In the genomic region with DNA sequence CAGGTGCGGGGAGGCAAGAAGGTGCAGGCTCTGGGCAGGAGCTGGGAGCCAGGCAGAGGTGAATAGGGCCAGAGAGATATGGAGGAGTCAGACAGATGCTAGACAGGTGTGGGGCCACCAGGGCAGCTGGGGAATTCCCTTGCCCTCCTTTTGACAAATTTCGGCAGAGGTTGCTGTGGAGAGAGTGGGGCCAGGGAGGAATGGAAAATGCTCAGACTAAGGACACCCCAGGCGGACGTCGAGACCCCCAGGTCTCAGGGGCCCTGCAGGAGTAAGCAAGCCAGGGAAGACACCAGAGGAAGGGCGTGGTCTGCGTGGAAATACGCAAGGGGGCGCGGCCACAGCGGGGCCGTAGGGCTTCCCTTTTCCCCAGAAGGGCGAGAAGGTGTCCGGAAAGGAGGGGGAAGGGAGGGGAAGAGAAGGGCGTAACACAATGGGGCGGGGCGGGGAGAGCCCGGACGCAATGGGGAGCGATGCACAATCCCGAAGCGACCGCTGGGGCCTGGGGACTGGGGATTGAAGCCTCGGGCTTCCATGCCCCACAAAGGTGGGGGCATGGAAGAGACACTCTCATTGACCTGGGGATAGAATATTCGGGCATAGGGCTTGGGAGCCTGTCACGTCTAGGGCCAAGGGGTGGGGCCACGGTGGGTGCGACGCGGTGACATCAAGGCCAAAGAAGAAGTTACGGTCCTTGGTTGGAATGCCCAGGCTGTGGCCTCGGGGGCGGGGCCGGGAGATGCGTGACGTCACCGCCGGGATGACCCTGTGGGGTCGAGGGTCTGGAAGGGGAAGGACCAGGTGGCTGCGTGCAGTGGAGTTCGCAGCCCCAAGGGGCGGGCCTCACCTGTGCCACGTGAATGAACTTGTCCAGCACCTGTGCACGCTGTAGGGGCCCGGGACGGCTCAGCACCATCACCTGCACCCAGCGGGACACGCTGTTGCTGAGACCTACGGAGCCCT, we compare ENCODE assay signal across 8 cellular contexts. TPM values are rescaled to one million over a fixed set of nuclear protein-coding genes. Genes with fewer than 3 reads are reported as not detected.
DNase-seq lines count a peak whose midpoint lies in the region; TF ChIP-seq lines count a peak whose summit lies in the region.

No MANE protein-coding gene starts in this region.

- H3K9me3 Mint-ChIP-seq in CD8-positive, alpha-beta memory T cell, result no peaks in the 10 kb centered on the region

- TF ChIP-seq CTCF in colonic mucosa (IDR thresholded peaks at IDR 0.05), result no peak

- H3K9me3 ChIP-seq in CD8-positive, alpha-beta memory T cell (ENCODE audit: low read length), result no peaks in the 10 kb centered on the region
- H3K9me3 ChIP-seq in colonic mucosa, result no peaks in the 10 kb centered on the region
- no peaks in the 10 kb centered on the region for H3K9me3 ChIP-seq in mesodermal cell (ENCODE audit: control insufficient read depth, low read length)

- peaks cover 13% of the 10 kb centered on the region for H3K4me1 ChIP-seq in CD8-positive, alpha-beta memory T cell (ENCODE audit: insufficient read depth, low read length)
- no peaks in the 10 kb centered on the region for H3K4me1 ChIP-seq in colonic mucosa
- peaks cover 5% of the 10 kb centered on the region for H3K4me1 ChIP-seq in mesodermal cell (ENCODE audit: control insufficient read depth, insufficient read depth, low read length, poor library complexity, severe bottlenecking)

- CTCF ChIA-PET in CD8-positive, alpha-beta memory T cell (lab: Charles Lee), result interaction anchor here (1.6 to 2.2 kb wide), 2 partner anchors 15 kb away, joined by 7 to 9 read pairs; a partner anchor contains a TSS

- H3K36me3 ChIP-seq in CD8-positive, alpha-beta memory T cell (ENCODE audit: insufficient read depth, low read length), result no peaks in the 10 kb centered on the region
- H3K36me3 ChIP-seq in colonic mucosa (no peaks in the 10 kb centered on the region), mesodermal cell (ENCODE audit: control insufficient read depth, insufficient read depth, low read length) (no peaks in the 10 kb centered on the region)

- peaks cover 0 to 2% of the 10 kb centered on the region in 2 donors for H3K27me3 Mint-ChIP-seq in CD8-positive, alpha-beta memory T cell

- POLR2A ChIA-PET in CD8-positive, alpha-beta memory T cell (lab: Charles Lee), result no interaction called here

- H3K36me3 Mint-ChIP-seq in CD8-positive, alpha-beta memory T cell, result no peaks in the 10 kb centered on the region

- peak overlapping the region; percentile 69 to 91 (median 82) for H3K4me3 Mint-ChIP-seq in CD8-positive, alpha-beta memory T cell

- peaks cover 17 to 24% (median 18%) of the 10 kb centered on the region in 3 donors for H3K4me1 Mint-ChIP-seq in CD8-positive, alpha-beta memory T cell

- H3K27me3 ChIP-seq in CD8-positive, alpha-beta memory T cell (ENCODE audit: insufficient read depth, low read length, poor library complexity, severe bottlenecking), result no peaks in the 10 kb centered on the region
- H3K27me3 ChIP-seq in colonic mucosa, result no peaks in the 10 kb centered on the region

- peak overlapping the region; percentile 25 to 99 (median 90) for H3K27ac Mint-ChIP-seq in CD8-positive, alpha-beta memory T cell

- DNase-seq in CD8-positive, alpha-beta memory T cell, result peak; percentile 23 to 58 (median 33)
- DNase-seq in Jurkat, Clone E6-1 (ENCODE audit: low read depth, low spot score), result peak; percentile 44
- DNase-seq in UCSD-AML1 (lab: John Stamatoyannopoulos, UW; ENCODE audit: unreplicated experiment) (peak; percentile 76), colonic mucosa (peak; percentile 70), KG1 (lab: John Stamatoyannopoulos, UW) (no peak), D341Med (ENCODE audit: low spot score) (no peak)
- peak in 4 of 6 experiments; percentile 14 to 30 (median 16) for DNase-seq in stimulated activated naive CD4-positive, alpha-beta T cell (lab: John Stamatoyannopoulos, UW)

- peak overlapping the region; percentile 26 to 30 for H3K9ac ChIP-seq in colonic mucosa (ENCODE audit: low read depth in 2 of 2, low read length in 2 of 2)

- H3K4me3 ChIP-seq in CD8-positive, alpha-beta memory T cell (ENCODE audit: low read length), result peak overlapping the region; percentile 43
- H3K4me3 ChIP-seq in Jurkat, Clone E6-1 (ENCODE audit: low read length), result peak overlapping the region; percentile 33
- H3K4me3 ChIP-seq in colonic mucosa (peak overlapping the region; percentile 14), mesodermal cell (ENCODE audit: extremely low read depth, insufficient read depth, low read length, poor library complexity, severe bottlenecking) (peak overlapping the region; percentile 30)

- H3K27ac ChIP-seq in CD8-positive, alpha-beta memory T cell (ENCODE audit: low read depth, low read length), result no peak overlapping the region
- no peak overlapping the region for H3K27ac ChIP-seq in colonic mucosa
- H3K27ac ChIP-seq in mesodermal cell (ENCODE audit: low read depth, low read length, severe bottlenecking), result no peak overlapping the region

- intact Hi-C loops in colonic mucosa (cut with DNase I), result no loop called here

- 9 to 10% methylated on average over 43 to 45 of the region's 49 CpGs for WGBS in mesodermal cell (ENCODE audit: insufficient coverage in 2 of 2), 2 experiments

RNA-seq across cellular contexts. Expression of a gene that starts 8.2 kb away (rescaled TPM):
- 1 to 10 TPM; 1.8 to 2.0 TPM for total RNA-seq in CD8-positive, alpha-beta memory T cell
- not detected for polyA plus RNA-seq in CD8-positive, alpha-beta memory T cell
- 0.96 TPM for polyA plus RNA-seq in Jurkat, Clone E6-1 (2012; ENCODE audit: insufficient read depth, insufficient read length)
- total RNA-seq in colonic mucosa, result under 1 TPM; 0.84 to 0.90 TPM
- 2.6 TPM for polyA plus RNA-seq in mesodermal cell (2013, experiment 1 of 2)
- 1.6 TPM for polyA plus RNA-seq in mesodermal cell (2013, experiment 2 of 2)

RNA-seq across cellular contexts. Expression of a gene that starts 14.9 kb away (rescaled TPM):
- total RNA-seq in CD8-positive, alpha-beta memory T cell, result 10 to 100 TPM; 17.8 to 25.2 TPM
- polyA plus RNA-seq in CD8-positive, alpha-beta memory T cell, result 16.8 TPM
- polyA plus RNA-seq in Jurkat, Clone E6-1 (2012; ENCODE audit: insufficient read depth, insufficient read length), result 42.8 TPM
- total RNA-seq in colonic mucosa, result 10 to 100 TPM; 31.4 to 35.4 TPM
- polyA plus RNA-seq in mesodermal cell (2013, experiment 1 of 2), result 9.7 TPM
- 4.5 TPM for polyA plus RNA-seq in mesodermal cell (2013, experiment 2 of 2)

RNA-seq across cellular contexts. Expression of a gene that starts 15.7 kb away (rescaled TPM):
- 1 to 10 TPM; 1.4 to 3.3 TPM for total RNA-seq in CD8-positive, alpha-beta memory T cell
- polyA plus RNA-seq in CD8-positive, alpha-beta memory T cell, result 0.71 TPM
- not detected for polyA plus RNA-seq in Jurkat, Clone E6-1 (2012; ENCODE audit: insufficient read depth, insufficient read length)
- under 1 TPM; 0.64 to 0.89 TPM for total RNA-seq in colonic mucosa
- 1.5 TPM for polyA plus RNA-seq in mesodermal cell (2013, experiment 1 of 2)
- 0.96 TPM for polyA plus RNA-seq in mesodermal cell (2013, experiment 2 of 2)

RNA-seq across cellular contexts. Expression of a gene that starts 29.3 kb away (rescaled TPM):
- under 1 TPM; 0.33 to 0.66 TPM for total RNA-seq in CD8-positive, alpha-beta memory T cell
- not detected for polyA plus RNA-seq in CD8-positive, alpha-beta memory T cell
- 2.0 TPM for polyA plus RNA-seq in Jurkat, Clone E6-1 (2012; ENCODE audit: insufficient read depth, insufficient read length)
- under 1 TPM; 0.61 to 0.99 TPM for total RNA-seq in colonic mucosa
- 11.1 TPM for polyA plus RNA-seq in mesodermal cell (2013, experiment 1 of 2)
- 7.9 TPM for polyA plus RNA-seq in mesodermal cell (2013, experiment 2 of 2)

RNA-seq across cellular contexts. Expression of a gene that starts 30.0 kb away (rescaled TPM):
- under 1 TPM in 1 of 2 experiments, not detected in 1; 0.15 TPM for total RNA-seq in CD8-positive, alpha-beta memory T cell
- polyA plus RNA-seq in CD8-positive, alpha-beta memory T cell, result not detected
- not detected for polyA plus RNA-seq in Jurkat, Clone E6-1 (2012; ENCODE audit: insufficient read depth, insufficient read length)
- under 1 TPM; 0.37 to 0.45 TPM for total RNA-seq in colonic mucosa
- polyA plus RNA-seq in mesodermal cell (2013, experiment 1 of 2), result 1.1 TPM
- 3.5 TPM for polyA plus RNA-seq in mesodermal cell (2013, experiment 2 of 2)

Comparison
In these comparisons a context has a peak if more than half of its experiments do, and no peak if none do; other contexts are left out.
1. DNase-seq: peak in CD8-positive, alpha-beta memory T cell (5 of 5), Jurkat, Clone E6-1 (single experiment), UCSD-AML1 (single experiment), colonic mucosa (single experiment) and stimulated activated naive CD4-positive, alpha-beta T cell (4 of 6); none in KG1 (single experiment) and D341Med (single experiment).
2. Peak in every context shown above with its lines, with median percentiles within 50 percentile points of each other: H3K4me3 ChIP-seq.